ENCODE assay signal across 25 cellular contexts in genomic region chr9:98923724-98924123, GRCh38. TPM values are rescaled to one million over a fixed set of nuclear protein-coding genes. Genes with fewer than 3 reads are reported as not detected.
"Had no signal": no experiment of that assay in that cellular context is flagged by ENCODE, and none has a peak within 500 bp of the region (broad histone marks: within the 10 kb centered on the region; RNA-seq: fewer than 3 reads in every experiment).

No MANE protein-coding gene starts in this region.

- H3K36me3 Mint-ChIP-seq: activated CD4-positive, alpha-beta memory T cell treated with anti-CD3 and anti-CD28 coated beads for 36 hours had no signal

- H3K9me3 ChIP-seq: colonic mucosa, esophagus squamous epithelium, gastrocnemius medialis, lower lobe of right lung, sigmoid colon, upper lobe of right lung had no signal

- ATAC-seq: activated naive CD8-positive, alpha-beta T cell treated with anti-CD3 and anti-CD28 coated beads, Interleukin-2, amount 50 U/mL, for 24 hours; gastrocnemius medialis; left colon; T-helper 17 cell had no signal

- H3K4me1 Mint-ChIP-seq: activated naive CD8-positive, alpha-beta T cell treated with anti-CD3 and anti-CD28 coated beads, Interleukin-2, amount 50 U/mL, for 24 hours; central memory CD8-positive, alpha-beta T cell; T-helper 17 cell had no signal

- H3K9me3 Mint-ChIP-seq: activated CD4-positive, alpha-beta memory T cell treated with anti-CD3 and anti-CD28 coated beads for 36 hours; activated naive CD8-positive, alpha-beta T cell treated with anti-CD3 and anti-CD28 coated beads, Interleukin-2, amount 50 U/mL, for 24 hours; activated T-helper 1 cell treated with anti-CD3 and anti-CD28 coated beads, Interleukin-12 subunit alpha, Interleukin-12 subunit beta, Interleukin-2, Interleukin-4 antibody, amounts not matched to agents 30 ng/mL and 10 ng/mL and 1 ng/mL, durations not matched to agents 14 hours and 24 hours and 36 hours; central memory CD8-positive, alpha-beta T cell; nephron progenitor cell had no signal

- H3K4me1 ChIP-seq: colonic mucosa, esophagus squamous epithelium, gastrocnemius medialis, lower lobe of right lung, sigmoid colon had no signal

- H3K4me3 ChIP-seq: colonic mucosa, dorsolateral prefrontal cortex, esophagus squamous epithelium, gastrocnemius medialis, lower lobe of right lung, sigmoid colon, SK-N-MC, upper lobe of right lung had no signal

- H3K27ac Mint-ChIP-seq: activated CD4-positive, alpha-beta memory T cell treated with anti-CD3 and anti-CD28 coated beads for 36 hours; activated naive CD8-positive, alpha-beta T cell treated with anti-CD3 and anti-CD28 coated beads, Interleukin-2, amount 50 U/mL, for 24 hours; activated T-helper 1 cell treated with anti-CD3 and anti-CD28 coated beads, Interleukin-12 subunit alpha, Interleukin-12 subunit beta, Interleukin-2, Interleukin-4 antibody, amounts not matched to agents 30 ng/mL and 10 ng/mL and 1 ng/mL, durations not matched to agents 14 hours and 24 hours and 36 hours; nephron progenitor cell; T-helper 17 cell had no signal

- H3K36me3 ChIP-seq: colonic mucosa, esophagus squamous epithelium, gastrocnemius medialis, lower lobe of right lung, sigmoid colon, upper lobe of right lung had no signal

- H3K27ac ChIP-seq: colonic mucosa, dorsolateral prefrontal cortex, gastrocnemius medialis, lower lobe of right lung, sigmoid colon, SK-N-MC, upper lobe of right lung had no signal

- H3K27me3 ChIP-seq: colonic mucosa, dorsolateral prefrontal cortex, esophagus squamous epithelium, gastrocnemius medialis, sigmoid colon, upper lobe of right lung had no signal

- H3K4me3 Mint-ChIP-seq: activated CD4-positive, alpha-beta memory T cell treated with anti-CD3 and anti-CD28 coated beads for 36 hours; activated naive CD8-positive, alpha-beta T cell treated with anti-CD3 and anti-CD28 coated beads, Interleukin-2, amount 50 U/mL, for 24 hours; activated T-helper 1 cell treated with anti-CD3 and anti-CD28 coated beads, Interleukin-12 subunit alpha, Interleukin-12 subunit beta, Interleukin-2, Interleukin-4 antibody, amounts not matched to agents 30 ng/mL and 10 ng/mL and 1 ng/mL, durations not matched to agents 14 hours and 24 hours and 36 hours; central memory CD8-positive, alpha-beta T cell; nephron progenitor cell; T-helper 17 cell had no signal

- DNase-seq: activated CD4-positive, alpha-beta memory T cell treated with anti-CD3 and anti-CD28 coated beads for 36 hours; activated CD4-positive, alpha-beta T cell treated with anti-CD3 and anti-CD28 coated beads for 48 hours; activated CD4-positive, CD25-positive, alpha-beta regulatory T cell; activated gamma-delta T cell; activated naive CD4-positive, alpha-beta T cell treated with anti-CD3 and anti-CD28 coated beads, Interleukin-2, amount 50 U/mL, for 16 hours; activated naive CD8-positive, alpha-beta T cell treated with anti-CD3 and anti-CD28 coated beads, Interleukin-2, amount 50 U/mL, for 24 hours; anterior cingulate cortex; colonic mucosa; dorsolateral prefrontal cortex; esophagus squamous epithelium; gastrocnemius medialis; hypothalamus; left colon; lower lobe of right lung; nephron progenitor cell; occipital lobe; sigmoid colon; stimulated activated CD4-positive, alpha-beta T cell treated with anti-CD3 and anti-CD28 coated beads, Interleukin-4, amount 100 ng/mL, for 24 hours; stimulated activated naive CD4-positive, alpha-beta T cell treated with Interleukin-2 at 50 U/mL for 16 hours; SW 1271; T-helper 17 cell; upper lobe of right lung had no signal

RNA-seq across cellular contexts. Expression of gene COL15A1, which starts 20.0 kb away (rescaled TPM):
- total RNA-seq: T-helper 17 cell had no signal
